In the genomic region with DNA sequence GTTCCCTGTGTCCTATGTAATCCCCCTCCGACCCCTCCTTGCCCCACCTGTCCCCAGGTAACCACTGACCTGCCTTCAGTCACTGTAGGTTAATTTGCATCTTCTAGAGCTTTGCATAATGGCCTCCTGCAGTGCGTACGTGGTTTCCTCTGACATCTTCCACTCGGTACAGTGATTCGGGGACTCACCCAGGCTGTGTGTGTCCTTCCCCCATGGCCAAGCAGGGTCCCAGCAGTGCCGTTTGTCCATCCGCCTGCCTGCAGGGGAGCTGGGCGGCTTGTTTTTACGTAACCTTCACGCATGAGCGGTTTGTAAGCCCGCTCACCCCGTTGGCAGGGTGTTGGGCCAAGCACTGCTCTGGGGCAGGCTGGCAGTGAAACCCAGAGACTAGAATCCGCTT, we compare ENCODE assay signal across 13 cellular contexts. TPM values are rescaled to one million over a fixed set of nuclear protein-coding genes. Genes with fewer than 3 reads are reported as not detected.
DNase-seq lines count a peak whose midpoint lies in the region; ATAC-seq and TF ChIP-seq lines count a peak whose summit lies in the region.
"Had no signal": no experiment of that assay in that cellular context is flagged by ENCODE, and none has a peak within 500 bp of the region (broad histone marks: within the 10 kb centered on the region; RNA-seq: fewer than 3 reads in every experiment).

No MANE protein-coding gene starts in this region.

- H2BK120ac ChIP-seq in mesenchymal stem cell (ENCODE audit: low read depth, low read length): no peak overlapping the region

- H3K9me3 ChIP-seq in SU-DHL-6 (ENCODE audit: insufficient read depth, low read length) (no peaks in the 10 kb centered on the region), mesenchymal stem cell (ENCODE audit: control insufficient read depth, low read length) (no peaks in the 10 kb centered on the region)
- H3K9me3 ChIP-seq: body of pancreas, esophagus muscularis mucosa had no signal

- no peak overlapping the region for H4K8ac ChIP-seq in mesenchymal stem cell (ENCODE audit: low read length)

- H3K4me3 ChIP-seq in GM12865 (ENCODE audit: low read depth, low read length): peak overlapping the region; percentile 40
- H3K4me3 ChIP-seq in GM23338: 0 out of 2 replicates have a peak overlapping the region, but pooled peaks have one; percentile 30
- H3K4me3 ChIP-seq in SU-DHL-6 (ENCODE audit: insufficient read depth, low read length, poor library complexity, severe bottlenecking): peak overlapping the region; percentile 14
- no peak overlapping the region for H3K4me3 ChIP-seq in mesenchymal stem cell (ENCODE audit: insufficient read depth in 1 of 2, low read depth in 1 of 2, low read length in 2 of 2)
- H3K4me3 ChIP-seq: body of pancreas, esophagus muscularis mucosa had no signal

- peak overlapping the region; percentile 40; the same call in 2 of the 3 replicates for H3K4me3 Mint-ChIP-seq in GM23338

- ATAC-seq in GM23338 (peak; percentile 85), GM21576 (IDR thresholded peaks at IDR 0.05; ENCODE audit: unreplicated experiment) (no peak)
- ATAC-seq: body of pancreas had no signal

- H3K4me1 ChIP-seq in GM23338 (ENCODE audit: insufficient read depth) (peaks cover 17% of the 10 kb centered on the region), mesenchymal stem cell (ENCODE audit: control insufficient read depth, insufficient read depth, low read depth, low read length) (peaks cover 45% of the 10 kb centered on the region)

- H3K14ac ChIP-seq in mesenchymal stem cell (ENCODE audit: low read length in 2 of 2): peak overlapping the region in 1 of 2 experiments; percentile 1

- H2AFZ ChIP-seq in GM23338 (no peak overlapping the region), SU-DHL-6 (ENCODE audit: low read depth, low read length, severe bottlenecking) (no peak overlapping the region), mesenchymal stem cell (ENCODE audit: low read depth, low read length) (no peak overlapping the region)

- H3K4me2 ChIP-seq in GM23338: peak overlapping the region; percentile 60; the same call in 1 of the 2 replicates
- peak overlapping the region; percentile 69 for H3K4me2 ChIP-seq in SU-DHL-6 (ENCODE audit: low read depth, low read length, poor library complexity, severe bottlenecking)
- no peak overlapping the region for H3K4me2 ChIP-seq in mesenchymal stem cell (ENCODE audit: low read length, poor library complexity, severe bottlenecking)

- H3K79me2 ChIP-seq in GM23338 (replicated peaks; ENCODE audit: insufficient read depth) (peaks cover 69% of the 10 kb centered on the region), SU-DHL-6 (ENCODE audit: insufficient read depth, low read length) (peaks cover 69% of the 10 kb centered on the region)

- no peaks in the 10 kb centered on the region for H3K9me3 Mint-ChIP-seq in GM23338

- H3K27me3 ChIP-seq in GM23338 (ENCODE audit: insufficient read depth) (no peaks in the 10 kb centered on the region), SU-DHL-6 (ENCODE audit: low read length) (no peaks in the 10 kb centered on the region), mesenchymal stem cell (ENCODE audit: control insufficient read depth in 1 of 2, insufficient read depth in 1 of 2, low read length in 2 of 2) (no peaks in the 10 kb centered on the region)
- H3K27me3 ChIP-seq: body of pancreas, esophagus muscularis mucosa had no signal

- peaks cover 2% of the 10 kb centered on the region for H3K27me3 Mint-ChIP-seq in GM23338 (ENCODE audit: insufficient read depth, low read depth, poor library complexity)

- DNase-seq in GM12865 (ENCODE audit: low read depth): peak; percentile 81
- DNase-seq in GM23338 (ENCODE audit: low spot score): peak; percentile 63
- DNase-seq in mesenchymal stem cell: no peak
- DNase-seq in NCI-H187 (lab: John Stamatoyannopoulos, UW): no peak
- no peak for DNase-seq in A172 (ENCODE audit: low spot score)
- DNase-seq in stimulated activated CD4-positive, alpha-beta T cell treated with anti-CD3 and anti-CD28 coated beads, Interleukin-4, amount 100 ng/mL, for 1 hour: no peak
- DNase-seq: body of pancreas, islet precursor cell, NCI-H69, trophoblast cell had no signal

- peak overlapping the region; percentile 57 for H3K9ac ChIP-seq in SU-DHL-6 (ENCODE audit: low read length)
- no peak overlapping the region for H3K9ac ChIP-seq in mesenchymal stem cell (ENCODE audit: low read length)

- H3K36me3 ChIP-seq in GM23338 (ENCODE audit: insufficient read depth) (no peaks in the 10 kb centered on the region), SU-DHL-6 (ENCODE audit: low read length) (no peaks in the 10 kb centered on the region), mesenchymal stem cell (ENCODE audit: control insufficient read depth in 1 of 2, insufficient read depth in 2 of 2, low read depth in 1 of 2, low read length in 2 of 2) (peaks cover 0 to 10% of the 10 kb centered on the region in 2 experiments)

- H2BK15ac ChIP-seq in mesenchymal stem cell (ENCODE audit: low read depth, poor library complexity, severe bottlenecking): no peak overlapping the region

- H2BK12ac ChIP-seq in mesenchymal stem cell (ENCODE audit: low read length in 2 of 2): peak overlapping the region in 1 of 2 experiments; percentile 8

- peaks cover 20% of the 10 kb centered on the region for H3K4me1 Mint-ChIP-seq in GM23338

- H3K23ac ChIP-seq in mesenchymal stem cell (ENCODE audit: low read length in 2 of 2): no peak overlapping the region

- no peaks in the 10 kb centered on the region for H3K36me3 Mint-ChIP-seq in GM23338 (ENCODE audit: low read depth)

- H3K9me2 ChIP-seq in GM23338 (ENCODE audit: insufficient read depth) (no peaks in the 10 kb centered on the region), SU-DHL-6 (replicated peaks; ENCODE audit: insufficient read depth, low read length) (no peaks in the 10 kb centered on the region)

- peaks cover 16% of the 10 kb centered on the region for H4K20me1 ChIP-seq in GM23338 (replicated peaks; ENCODE audit: insufficient read depth)
- no peaks in the 10 kb centered on the region for H4K20me1 ChIP-seq in SU-DHL-6 (ENCODE audit: low read depth, low read length)

- 85% methylated on average over 14 of the region's 14 CpGs for WGBS in mesenchymal stem cell

- H3K27ac ChIP-seq in GM23338 (ENCODE audit: low read depth) (no peak overlapping the region), SU-DHL-6 (ENCODE audit: low read depth, low read length) (peak overlapping the region; percentile 68), mesenchymal stem cell (ENCODE audit: low read length, poor library complexity, severe bottlenecking) (no peak overlapping the region)
- H3K27ac ChIP-seq: body of pancreas had no signal

- H2AK5ac ChIP-seq in mesenchymal stem cell (ENCODE audit: low read length, severe bottlenecking): peak overlapping the region; percentile 26

- no peak overlapping the region for H4K91ac ChIP-seq in mesenchymal stem cell (ENCODE audit: low read length)

- H3F3A ChIP-seq in GM23338 (replicated peaks; ENCODE audit: low read depth) (no peaks in the 10 kb centered on the region), SU-DHL-6 (ENCODE audit: insufficient read depth) (peaks cover 16% of the 10 kb centered on the region)

- H3K18ac ChIP-seq in mesenchymal stem cell (ENCODE audit: low read depth in 1 of 2, low read length in 2 of 2): no peak overlapping the region

- no peak overlapping the region for H3K4ac ChIP-seq in mesenchymal stem cell (ENCODE audit: low read depth in 1 of 2, low read length in 2 of 2)

- H3K27ac Mint-ChIP-seq in GM23338: peak overlapping the region; percentile 84

- no peak for TF ChIP-seq CTCF in GM12865 (IDR thresholded peaks at IDR 0.05; ENCODE audit: insufficient read depth, low read depth, low read length, missing control alignments)
- TF ChIP-seq CTCF in GM23338 (conservative IDR thresholded peaks at IDR 0.05; ENCODE audit: low read depth in 2 of 2): no peak
- no peak for TF ChIP-seq CTCF in SU-DHL-6 (IDR thresholded peaks at IDR 0.05; ENCODE audit: insufficient read depth, low read length, poor library complexity, severe bottlenecking)

- H3K79me1 ChIP-seq in mesenchymal stem cell (replicated peaks; ENCODE audit: low read length, poor library complexity, severe bottlenecking): peaks cover 19% of the 10 kb centered on the region

- no peak overlapping the region for H2BK5ac ChIP-seq in mesenchymal stem cell (ENCODE audit: low read depth, low read length, poor library complexity, severe bottlenecking)

TF ChIP-seq in GM23338, 12 proteins besides CTCF, POLR2A, EP300 and RAD21 (continues in another document):
- no peak for TF ChIP-seq STAT1 (IDR thresholded peaks at IDR 0.05; ENCODE audit: unreplicated experiment)
- TF ChIP-seq NANOG (IDR thresholded peaks at IDR 0.05; ENCODE audit: borderline replicate concordance): no peak
- TF ChIP-seq POLR2AphosphoS5 (IDR thresholded peaks at IDR 0.05; ENCODE audit: low read depth): no peak
- TF ChIP-seq EZH2 (IDR thresholded peaks at IDR 0.05; ENCODE audit: low read depth, unreplicated experiment): no peak
- no peak for TF ChIP-seq ZNF114 (CRISPR knock-in tag; IDR thresholded peaks at IDR 0.05)

RNA-seq across cellular contexts. Expression of a gene that starts 7.9 kb away (rescaled TPM):
- total RNA-seq in GM23338 (2014; rRNA removed; shearing (Covaris generic)): 52.2 and 58.4 TPM in 2 replicates
- polyA plus RNA-seq in GM23338 (2016; fragmentation: Nextera tagmentation; extraction: Ambion mirVana): 10.7 and 11.3 TPM in 2 replicates
- 35.8 TPM for polyA plus RNA-seq in mesenchymal stem cell (2013, experiment 1 of 2)
- polyA plus RNA-seq in mesenchymal stem cell (2013, experiment 2 of 2): 29.0 TPM
- total RNA-seq in A172 (2014; rRNA removed; shearing (Covaris generic)): 26.0 and 39.3 TPM in 2 replicates

RNA-seq across cellular contexts. Expression of a gene that starts 35.9 kb away (rescaled TPM):
- 139 and 140 TPM in 2 replicates for total RNA-seq in GM23338 (2014; rRNA removed; shearing (Covaris generic))
- 43.8 and 47.1 TPM in 2 replicates for polyA plus RNA-seq in GM23338 (2016; fragmentation: Nextera tagmentation; extraction: Ambion mirVana)
- polyA plus RNA-seq in mesenchymal stem cell (2013, experiment 1 of 2): 54.4 TPM
- 54.1 TPM for polyA plus RNA-seq in mesenchymal stem cell (2013, experiment 2 of 2)
- 120 and 149 TPM in 2 replicates for total RNA-seq in A172 (2014; rRNA removed; shearing (Covaris generic))

RNA-seq across cellular contexts. Expression of a gene that starts 57.4 kb away (rescaled TPM):
- total RNA-seq in GM23338 (2014; rRNA removed; shearing (Covaris generic)): 73.7 and 95.3 TPM in 2 replicates
- 130 and 153 TPM in 2 replicates for polyA plus RNA-seq in GM23338 (2016; fragmentation: Nextera tagmentation; extraction: Ambion mirVana)
- polyA plus RNA-seq in mesenchymal stem cell (2013, experiment 1 of 2): 49.3 TPM
- 48.0 TPM for polyA plus RNA-seq in mesenchymal stem cell (2013, experiment 2 of 2)
- total RNA-seq in A172 (2014; rRNA removed; shearing (Covaris generic)): 1.3 and 4.6 TPM in 2 replicates

RNA-seq across cellular contexts. Expression of a gene that starts 58.7 kb away (rescaled TPM):
- 15.0 and 17.3 TPM in 2 replicates for total RNA-seq in GM23338 (2014; rRNA removed; shearing (Covaris generic))
- polyA plus RNA-seq in GM23338 (2016; fragmentation: Nextera tagmentation; extraction: Ambion mirVana): 4.1 TPM in 2 replicates
- 5.6 TPM for polyA plus RNA-seq in mesenchymal stem cell (2013, experiment 1 of 2)
- 4.7 TPM for polyA plus RNA-seq in mesenchymal stem cell (2013, experiment 2 of 2)
- total RNA-seq in A172 (2014; rRNA removed; shearing (Covaris generic)): 7.8 and 15.8 TPM in 2 replicates

RNA-seq across cellular contexts. Expression of a gene that starts 59.0 kb away (rescaled TPM):
- total RNA-seq in GM23338 (2014; rRNA removed; shearing (Covaris generic)): 223 and 248 TPM in 2 replicates
- polyA plus RNA-seq in GM23338 (2016; fragmentation: Nextera tagmentation; extraction: Ambion mirVana): 370 and 391 TPM in 2 replicates
- 102 TPM for polyA plus RNA-seq in mesenchymal stem cell (2013, experiment 1 of 2)
- polyA plus RNA-seq in mesenchymal stem cell (2013, experiment 2 of 2): 101 TPM
- 208 and 223 TPM in 2 replicates for total RNA-seq in A172 (2014; rRNA removed; shearing (Covaris generic))

Comparison
In these comparisons a context has a peak if more than half of its experiments do, and no peak if none do; other contexts are left out.
1. DNase-seq: peak in GM12865 (single experiment) and GM23338 (single experiment); none in mesenchymal stem cell (single experiment), NCI-H187 (0 of 2), A172 (single experiment) and stimulated activated CD4-positive, alpha-beta T cell treated with anti-CD3 and anti-CD28 coated beads, Interleukin-4, amount 100 ng/mL, for 1 hour (single experiment).
2. H3K4me3 ChIP-seq: peak in GM12865 (single experiment), GM23338 (single experiment) and SU-DHL-6 (single experiment); none in mesenchymal stem cell (0 of 2).
3. RNA of a gene that starts 57.4 kb away (total RNA-seq): 73.7 to 95.3 TPM in GM23338; 1.3 to 4.6 TPM in A172; every median in the first group is over 10 times any median in the second.